3 cellular contexts compared by ENCODE assay signal in genomic region chr17:78392295-78392694, GRCh38.
TF ChIP-seq lines count a peak whose summit lies in the region.

No MANE protein-coding gene starts in this region.

TF ChIP-seq in SK-N-SH, 30 proteins besides CTCF, POLR2A, EP300 and RAD21:
- TF ChIP-seq RCOR1 (IDR thresholded peaks at IDR 0.05; ENCODE audit: low read length) (no peak), FOXJ3 (CRISPR knock-in tag; IDR thresholded peaks at IDR 0.05) (no peak), POLR2AphosphoS5 (IDR thresholded peaks at IDR 0.05; ENCODE audit: low read depth, low read length) (no peak), FOSL2 (IDR thresholded peaks at IDR 0.05; ENCODE audit: borderline replicate concordance, low read depth) (no peak), TCF12 (IDR thresholded peaks at IDR 0.05) (no peak), TEAD4 (IDR thresholded peaks at IDR 0.05; ENCODE audit: borderline replicate concordance, insufficient read depth) (no peak), SIN3A (IDR thresholded peaks at IDR 0.05; ENCODE audit: borderline replicate concordance, low read depth, low read length) (no peak), JUND (IDR thresholded peaks at IDR 0.05) (no peak), RXRA (IDR thresholded peaks at IDR 0.05; ENCODE audit: borderline replicate concordance, low read depth) (no peak)

TF ChIP-seq in SK-N-SH treated with all-trans-retinoic acid at 6 μM for 48 hours, 23 proteins besides CTCF, POLR2A, EP300 and RAD21:
- TF ChIP-seq ESRRG (CRISPR knock-in tag; IDR thresholded peaks at IDR 0.05): no peak

TF ChIP-seq in H1, 55 proteins besides CTCF, POLR2A, EP300 and RAD21:
- TF ChIP-seq CREB1 (IDR thresholded peaks at IDR 0.05) (no peak), ASH2L (IDR thresholded peaks at IDR 0.05; ENCODE audit: low read length) (no peak), CBX8 (IDR thresholded peaks at IDR 0.05; ENCODE audit: borderline replicate concordance, low read depth, low read length) (no peak)
